1 cellular context compared by ENCODE assay signal in the genomic region with DNA sequence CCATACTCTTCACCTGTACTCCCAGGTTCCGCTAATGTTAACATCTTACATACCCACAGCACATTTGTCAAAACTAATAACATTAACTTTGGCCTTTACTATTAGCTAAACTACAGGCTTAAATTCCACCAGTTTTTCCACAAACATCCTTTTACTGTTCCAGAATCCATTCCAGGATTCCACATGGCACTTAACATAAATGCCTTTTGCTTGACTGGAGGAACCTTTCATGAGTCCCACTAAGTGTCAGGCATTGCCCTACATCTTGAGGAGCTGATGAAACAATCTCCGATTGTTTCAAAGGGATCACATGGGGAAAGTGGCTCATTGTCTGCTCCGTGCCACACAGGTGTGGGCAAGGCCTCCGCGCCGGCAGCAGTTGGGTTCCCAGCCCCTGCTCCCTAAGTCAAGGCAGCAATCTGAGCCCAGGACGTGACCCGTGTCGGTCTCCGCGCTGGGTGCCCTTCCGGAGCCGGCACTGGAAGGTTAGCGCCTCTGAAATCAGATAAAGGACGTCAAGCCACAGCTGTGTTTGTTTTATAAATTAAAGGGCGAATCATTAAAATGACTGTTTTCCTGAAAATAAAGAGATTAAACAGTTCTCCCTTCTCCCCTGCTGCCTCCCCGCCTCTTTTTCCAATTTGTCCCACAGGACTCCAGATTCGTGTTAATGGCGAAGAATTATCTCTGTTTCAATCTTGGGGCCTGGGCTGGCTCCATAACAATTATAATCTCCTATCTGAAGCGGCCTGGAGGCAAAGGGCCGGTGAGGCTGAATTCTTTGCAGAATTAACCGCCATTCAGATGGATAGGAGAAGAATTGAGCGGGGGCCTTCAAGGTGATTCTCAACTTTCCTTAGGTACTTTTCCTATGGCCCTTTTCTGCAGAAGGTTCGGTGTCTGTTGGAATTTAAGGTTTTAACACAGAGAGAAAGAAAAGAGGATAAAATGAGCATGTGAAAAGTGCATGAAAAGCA.
TF ChIP-seq lines count a peak whose summit lies in the region.

No MANE protein-coding gene starts in this region.

TF ChIP-seq in HEK293, 187 proteins besides CTCF, POLR2A, EP300 and RAD21 (continued from another document):
- no peak for TF ChIP-seq MEIS1 (CRISPR knock-in tag; IDR thresholded peaks at IDR 0.05; ENCODE audit: borderline replicate concordance)
- TF ChIP-seq ZNF26 (tag by site-specific recombination; IDR thresholded peaks at IDR 0.05): no peak
- no peak for TF ChIP-seq ZNF341 (tag by site-specific recombination; IDR thresholded peaks at IDR 0.05; ENCODE audit: low read depth)
- no peak for TF ChIP-seq ZNF324 (tag by site-specific recombination; IDR thresholded peaks at IDR 0.05)
- TF ChIP-seq ZNF202 (tag by site-specific recombination; IDR thresholded peaks at IDR 0.05; ENCODE audit: borderline replicate concordance): no peak
- TF ChIP-seq ZNF558 (tag by site-specific recombination; IDR thresholded peaks at IDR 0.05): no peak
- TF ChIP-seq ZBTB10 (tag by site-specific recombination; IDR thresholded peaks at IDR 0.05): no peak
- TF ChIP-seq ZSCAN18 (tag by site-specific recombination; IDR thresholded peaks at IDR 0.05): no peak
- TF ChIP-seq ZNF707 (tag by site-specific recombination; IDR thresholded peaks at IDR 0.05): no peak
- no peak for TF ChIP-seq ZNF133 (tag by site-specific recombination; IDR thresholded peaks at IDR 0.05)
- no peak for TF ChIP-seq GLI2 (tag by site-specific recombination; IDR thresholded peaks at IDR 0.05; ENCODE audit: borderline replicate concordance, low read depth)
- no peak for TF ChIP-seq SETDB1 (IDR thresholded peaks at IDR 0.05; ENCODE audit: insufficient read length, low read length)
- no peak for TF ChIP-seq ZNF391 (tag by site-specific recombination; IDR thresholded peaks at IDR 0.05; ENCODE audit: borderline replicate concordance, low read depth)
- peak; percentile 33; the same call in 1 of the 2 replicates for TF ChIP-seq WT1 (tag by site-specific recombination; IDR thresholded peaks at IDR 0.05)
- TF ChIP-seq ZNF529 (tag by site-specific recombination; IDR thresholded peaks at IDR 0.05; ENCODE audit: insufficient replicate concordance): no peak
- TF ChIP-seq, protein P1, sequence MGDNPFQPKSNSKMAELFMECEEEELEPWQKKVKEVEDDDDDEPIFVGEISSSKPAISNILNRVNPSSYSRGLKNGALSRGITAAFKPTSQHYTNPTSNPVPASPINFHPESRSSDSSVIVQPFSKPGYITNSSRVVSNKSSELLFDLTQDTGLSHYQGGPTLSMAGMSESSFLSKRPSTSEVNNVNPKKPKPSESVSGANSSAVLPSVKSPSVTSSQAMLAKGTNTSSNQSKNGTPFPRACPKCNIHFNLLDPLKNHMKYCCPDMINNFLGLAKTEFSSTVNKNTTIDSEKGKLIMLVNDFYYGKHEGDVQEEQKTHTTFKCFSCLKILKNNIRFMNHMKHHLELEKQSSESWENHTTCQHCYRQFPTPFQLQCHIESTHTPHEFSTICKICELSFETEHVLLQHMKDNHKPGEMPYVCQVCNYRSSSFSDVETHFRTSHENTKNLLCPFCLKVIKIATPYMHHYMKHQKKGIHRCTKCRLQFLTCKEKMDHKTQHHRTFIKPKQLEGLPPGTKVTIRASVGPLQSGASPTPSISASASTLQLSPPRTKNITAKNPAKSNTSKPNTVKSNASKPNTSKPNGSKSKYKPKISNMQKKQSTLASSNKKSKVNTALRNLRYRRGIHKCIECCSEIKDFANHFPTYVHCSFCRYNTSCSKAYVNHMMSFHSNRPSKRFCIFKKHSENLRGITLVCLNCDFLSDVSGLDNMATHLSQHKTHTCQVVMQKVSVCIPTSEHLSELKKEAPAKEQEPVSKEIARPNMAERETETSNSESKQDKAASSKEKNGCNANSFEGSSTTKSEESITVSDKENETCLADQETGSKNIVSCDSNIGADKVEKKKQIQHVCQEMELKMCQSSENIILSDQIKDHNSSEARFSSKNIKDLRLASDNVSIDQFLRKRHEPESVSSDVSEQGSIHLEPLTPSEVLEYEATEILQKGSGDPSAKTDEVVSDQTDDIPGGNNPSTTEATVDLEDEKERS (tag by site-specific recombination; IDR thresholded peaks at IDR 0.05): no peak
- TF ChIP-seq ZSCAN4 (tag by site-specific recombination; IDR thresholded peaks at IDR 0.05): no peak
- no peak for TF ChIP-seq ZNF660 (tag by site-specific recombination; IDR thresholded peaks at IDR 0.05)
- TF ChIP-seq ZNF423 (tag by site-specific recombination; IDR thresholded peaks at IDR 0.05): no peak
- TF ChIP-seq TRIM28 (IDR thresholded peaks at IDR 0.05; ENCODE audit: borderline replicate concordance, low read length): 0 out of 2 replicates have a peak, but pooled peaks have one; percentile 15
- TF ChIP-seq TCF7L2 (IDR thresholded peaks at IDR 0.05; ENCODE audit: borderline replicate concordance, low read depth, low read length): peak; percentile 68; the same call in 1 of the 2 replicates
- TF ChIP-seq ZNF645 (tag by site-specific recombination; IDR thresholded peaks at IDR 0.05): no peak
- no peak for TF ChIP-seq ZNF530 (tag by site-specific recombination; IDR thresholded peaks at IDR 0.05; ENCODE audit: low read depth)
- TF ChIP-seq, protein P2, sequence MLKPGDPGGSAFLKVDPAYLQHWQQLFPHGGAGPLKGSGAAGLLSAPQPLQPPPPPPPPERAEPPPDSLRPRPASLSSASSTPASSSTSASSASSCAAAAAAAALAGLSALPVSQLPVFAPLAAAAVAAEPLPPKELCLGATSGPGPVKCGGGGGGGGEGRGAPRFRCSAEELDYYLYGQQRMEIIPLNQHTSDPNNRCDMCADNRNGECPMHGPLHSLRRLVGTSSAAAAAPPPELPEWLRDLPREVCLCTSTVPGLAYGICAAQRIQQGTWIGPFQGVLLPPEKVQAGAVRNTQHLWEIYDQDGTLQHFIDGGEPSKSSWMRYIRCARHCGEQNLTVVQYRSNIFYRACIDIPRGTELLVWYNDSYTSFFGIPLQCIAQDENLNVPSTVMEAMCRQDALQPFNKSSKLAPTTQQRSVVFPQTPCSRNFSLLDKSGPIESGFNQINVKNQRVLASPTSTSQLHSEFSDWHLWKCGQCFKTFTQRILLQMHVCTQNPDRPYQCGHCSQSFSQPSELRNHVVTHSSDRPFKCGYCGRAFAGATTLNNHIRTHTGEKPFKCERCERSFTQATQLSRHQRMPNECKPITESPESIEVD (tag by site-specific recombination; IDR thresholded peaks at IDR 0.05): peak; percentile 14; the same call in 1 of the 2 replicates
